In genomic region chr6:54784021-54784420, GRCh38 we compare ENCODE assay signal across 17 cellular contexts.
DNase-seq lines count a peak whose midpoint lies in the region; ATAC-seq, FAIRE-seq and TF ChIP-seq lines count a peak whose summit lies in the region.
"Had no signal": no experiment of that assay in that cellular context is flagged by ENCODE, and none has a peak within 500 bp of the region (broad histone marks: within the 10 kb centered on the region; RNA-seq: fewer than 3 reads in every experiment).

No MANE protein-coding gene starts in this region.

- H3K4me3 ChIP-seq in BLaER1 (no peak overlapping the region), mammary epithelial cell (replicated peaks in 1 of 3; ENCODE audit: insufficient read depth in 1 of 3, low read depth in 2 of 3, low read length in 3 of 3) (no peak overlapping the region), keratinocyte (ENCODE audit: control insufficient read depth in 2 of 3, extremely low read depth in 1 of 3, insufficient read depth in 2 of 3, low read depth in 1 of 3, low read length in 3 of 3) (peak overlapping the region in 1 of 3 experiments; percentile 44), right cardiac atrium (ENCODE audit: low read length) (no peak overlapping the region)
- H3K4me3 ChIP-seq: GM12878, Peyer's patch had no signal

- H3K79me2 ChIP-seq in mammary epithelial cell (ENCODE audit: insufficient read depth, low read length) (no peaks in the 10 kb centered on the region), keratinocyte (ENCODE audit: control insufficient read depth, insufficient read depth, low read length) (no peaks in the 10 kb centered on the region)

- BruUV-seq in mammary epithelial cell (replicated peaks; lab: Mats Ljungman, UMichigan), result no TSS peak

- in situ Hi-C loops in mammary epithelial cell (cut with MboI; ENCODE audit: low sequenced_read_pairs in 2 of 2) (no loop called here), G401 (cut with HindIII; ENCODE audit: low sequenced_read_pairs) (no loop called here)

- no peaks in the 10 kb centered on the region for H4K20me1 ChIP-seq in BLaER1
- no peaks in the 10 kb centered on the region for H4K20me1 ChIP-seq in mammary epithelial cell (ENCODE audit: insufficient read depth, low read length)
- no peaks in the 10 kb centered on the region for H4K20me1 ChIP-seq in keratinocyte (ENCODE audit: control insufficient read depth, extremely low read depth, insufficient read depth, low read length)

- no peak for FAIRE-seq in keratinocyte (lab: Jason Lieb, UNC)
- FAIRE-seq: GM12878, HTR-8/SVneo had no signal

- no peak for ATAC-seq in right cardiac atrium
- ATAC-seq in GM18498 (IDR thresholded peaks at IDR 0.05; ENCODE audit: unreplicated experiment), result no peak
- ATAC-seq: GM12878 had no signal

- H2AFZ ChIP-seq in mammary epithelial cell (ENCODE audit: low read depth, low read length) (peak overlapping the region; percentile 43), keratinocyte (ENCODE audit: control insufficient read depth, low read length) (peak overlapping the region; percentile 68)

- H3K36me3 ChIP-seq in BLaER1 (no peaks in the 10 kb centered on the region), mammary epithelial cell (ENCODE audit: insufficient read depth, low read length) (no peaks in the 10 kb centered on the region), keratinocyte (ENCODE audit: control insufficient read depth in 2 of 2, extremely low read depth in 1 of 2, insufficient read depth in 2 of 2, low read length in 2 of 2) (no peaks in the 10 kb centered on the region)
- H3K36me3 ChIP-seq: Peyer's patch had no signal

- no peaks in the 10 kb centered on the region for H3K9me1 ChIP-seq in keratinocyte (ENCODE audit: control insufficient read depth, extremely low read depth, insufficient read depth, low read length)

- dilution Hi-C loops in mammary epithelial cell (cut with HindIII; ENCODE audit: low sequenced_read_pairs) (no loop called here), keratinocyte (cut with MboI; ENCODE audit: extremely low pct_ligation_motif_present, low sequenced_read_pairs) (no loop called here)

- H3K9ac ChIP-seq in BLaER1, result no peak overlapping the region
- H3K9ac ChIP-seq in mammary epithelial cell (ENCODE audit: insufficient read depth, low read length), result no peak overlapping the region
- no peak overlapping the region for H3K9ac ChIP-seq in keratinocyte (ENCODE audit: control insufficient read depth, extremely low read depth, insufficient read depth, low read length)

- H3K4me2 ChIP-seq in BLaER1, result peak overlapping the region; percentile 19; the same call in 1 of the 2 replicates
- H3K4me2 ChIP-seq in mammary epithelial cell (ENCODE audit: insufficient read depth, low read depth, low read length), result peak overlapping the region; percentile 37
- peak overlapping the region; percentile 61 for H3K4me2 ChIP-seq in keratinocyte (ENCODE audit: control insufficient read depth, extremely low read depth, insufficient read depth, low read depth, low read length)

- intact Hi-C loops in mammary epithelial cell (cut with micrococcal nuclease), result no loop called here
- intact Hi-C loops in right cardiac atrium (cut with DNase I), result no loop called here

- no peak for TF ChIP-seq CTCF in mammary epithelial cell (conservative IDR thresholded peaks at IDR 0.05 in 1 of 2, IDR thresholded peaks at IDR 0.05 in 1 of 2; ENCODE audit: extremely low read depth in 1 of 2, insufficient read depth in 1 of 2, low read depth in 1 of 2, low read length in 2 of 2)
- no peak for TF ChIP-seq CTCF in keratinocyte (optimal IDR thresholded peaks at IDR 0.05 in 1 of 3, IDR thresholded peaks at IDR 0.05 in 1 of 3, conservative IDR thresholded peaks at IDR 0.05 in 1 of 3; ENCODE audit: extremely low read depth in 1 of 3, insufficient read depth in 2 of 3, low read length in 3 of 3)

- H3K27ac ChIP-seq in BLaER1 (no peak overlapping the region), mammary epithelial cell (ENCODE audit: insufficient read depth, low read depth, low read length) (no peak overlapping the region), keratinocyte (ENCODE audit: control insufficient read depth, insufficient read depth, low read length) (no peak overlapping the region), right cardiac atrium (ENCODE audit: low read length) (no peak overlapping the region)
- H3K27ac ChIP-seq: Peyer's patch had no signal

- CTCF ChIA-PET in mammary epithelial cell (lab: Charles Lee; ENCODE audit: low non-redundant PET), result interaction anchor here (0.6 kb wide), 1 partner anchor 8 kb away, joined by 3 read pairs; no protein-coding TSS in a partner anchor

- no peaks in the 10 kb centered on the region for H3K4me1 ChIP-seq in BLaER1
- H3K4me1 ChIP-seq in mammary epithelial cell (ENCODE audit: insufficient read depth, low read length), result no peaks in the 10 kb centered on the region
- peaks cover 6% of the 10 kb centered on the region for H3K4me1 ChIP-seq in keratinocyte (ENCODE audit: control insufficient read depth, extremely low read depth, insufficient read depth, low read length)
- no peaks in the 10 kb centered on the region for H3K4me1 ChIP-seq in right cardiac atrium (ENCODE audit: control insufficient read depth, insufficient read depth, low read length)
- H3K4me1 ChIP-seq: Peyer's patch had no signal

- no peaks in the 10 kb centered on the region for H3K9me3 ChIP-seq in BLaER1
- H3K9me3 ChIP-seq in mammary epithelial cell (replicated peaks; ENCODE audit: insufficient read depth, low read length), result no peaks in the 10 kb centered on the region
- no peaks in the 10 kb centered on the region for H3K9me3 ChIP-seq in keratinocyte (ENCODE audit: control insufficient read depth, low read depth, low read length)
- H3K9me3 ChIP-seq in right cardiac atrium (ENCODE audit: control insufficient read depth, low read length), result no peaks in the 10 kb centered on the region
- H3K9me3 ChIP-seq: Peyer's patch had no signal

- DNase-seq in M059J (ENCODE audit: low read depth) (peak; percentile 3), mammary epithelial cell (no peak), keratinocyte (ENCODE audit: low read depth, low spot score) (no peak), DMS 273 treated with DMSO at 0.1 percent for 48 hours (lab: John Stamatoyannopoulos, UW) (no peak), right cardiac atrium (no peak), G401 (ENCODE audit: low spot score) (no peak)
- DNase-seq: C1 segment of cervical spinal cord, DMS153, NCI-H1105, NCI-H1694 treated with DMSO at 0.1 percent for 48 hours, NCI-H446, Peyer's patch, Right ventricle myocardium superior had no signal

- H3K27me3 ChIP-seq in BLaER1, result no peaks in the 10 kb centered on the region
- no peaks in the 10 kb centered on the region for H3K27me3 ChIP-seq in mammary epithelial cell (ENCODE audit: insufficient read depth, low read length)
- H3K27me3 ChIP-seq in keratinocyte (ENCODE audit: control insufficient read depth, extremely low read depth, insufficient read depth, low read length), result no peaks in the 10 kb centered on the region
- no peaks in the 10 kb centered on the region for H3K27me3 ChIP-seq in right cardiac atrium (ENCODE audit: control insufficient read depth, insufficient read depth)
- H3K27me3 ChIP-seq: Peyer's patch had no signal

- WGBS in mammary epithelial cell (ENCODE audit: low coverage, missing lambda C conversion rate), result 45% methylated on average over 2 of the region's 2 CpGs
- 39% methylated on average over 2 of the region's 2 CpGs for WGBS in right cardiac atrium
